ENCODE assay signal across 19 cellular contexts in the genomic region with DNA sequence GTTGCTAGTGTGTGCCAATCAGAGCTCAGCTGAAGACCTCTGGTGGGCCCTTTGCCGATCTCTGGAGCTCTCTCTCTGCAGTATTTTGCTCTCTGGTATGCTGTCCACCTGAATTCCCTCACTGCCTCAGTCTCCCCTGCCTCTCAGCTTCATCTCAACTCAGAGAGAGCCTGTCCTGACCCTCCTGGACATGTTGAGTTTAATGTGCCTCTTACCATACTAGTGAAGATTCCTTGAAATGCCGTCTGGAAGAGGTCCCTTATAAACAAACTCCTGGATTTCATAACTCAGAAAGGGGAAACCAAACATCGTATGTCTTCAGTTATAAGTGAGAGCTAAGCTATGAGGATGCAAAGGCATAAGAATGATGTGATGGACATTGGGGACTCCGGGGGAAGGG.
"Had no signal": no experiment of that assay in that cellular context is flagged by ENCODE, and none has a peak within 500 bp of the region (broad histone marks: within the 10 kb centered on the region; RNA-seq: fewer than 3 reads in every experiment).

No MANE protein-coding gene starts in this region.

- H3K27ac ChIP-seq: coronary artery, epithelial cell of prostate, spleen, thyroid gland had no signal

- H3K27me3 ChIP-seq: spleen, thyroid gland had no signal

- H3K9me3 ChIP-seq: thyroid gland had no signal

- H3K36me3 ChIP-seq: spleen, thyroid gland had no signal

- H3K4me3 ChIP-seq: coronary artery, spleen, thyroid gland had no signal

- ATAC-seq: activated CD8-positive, alpha-beta T cell treated with anti-CD3 and anti-CD28 coated beads, Interleukin-2, amount 10 ng/mL, durations not matched to agents 7 days and 5 days; activated T-helper 17 cell treated with anti-CD3 and anti-CD28 coated beads, Interleukin-2, amount 50 U/mL, for 72 hours had no signal

- DNase-seq: activated CD4-positive, alpha-beta T cell treated with anti-CD3 and anti-CD28 coated beads for 1 hour; activated CD4-positive, alpha-beta T cell treated with anti-CD3 and anti-CD28 coated beads, Interleukin-2, amount 50 U/mL, for 1 hour; activated CD8-positive, alpha-beta T cell treated with anti-CD3 and anti-CD28 coated beads, Interleukin-2, amount 10 ng/mL, durations not matched to agents 7 days and 5 days; activated naive CD4-positive, alpha-beta T cell treated with Interleukin-2 at 50 U/mL for 16 hours; activated naive CD8-positive, alpha-beta T cell treated with anti-CD3 and anti-CD28 coated beads, Interleukin-2, amount 10 ng/mL, durations not matched to agents 7 days and 5 days; activated T-cell treated with anti-CD3 and anti-CD28 coated beads, Interleukin-2, amount 50 U/mL, for 24 hours; amygdala; hippocampal formation; nephron progenitor cell; posterior cingulate gyrus; retina; spleen; stimulated activated CD4-positive, alpha-beta T cell treated with anti-CD3 and anti-CD28 coated beads, Interleukin-4, amount 100 ng/mL, for 1 hour; stimulated activated naive CD4-positive, alpha-beta T cell treated with Interleukin-2 at 50 U/mL for 16 hours; T-helper 1 cell; thyroid gland had no signal
